In genomic region chr12:106804668-106805067, GRCh38 we compare ENCODE assay signal across 1 cellular context.
A peak's percentile ranks its signal among the peaks of the same experiment; 100 is the strongest.
TF ChIP-seq lines count a peak whose summit lies in the region.

No MANE protein-coding gene starts in this region.

TF ChIP-seq in K562, 482 proteins besides CTCF, POLR2A, EP300 and RAD21 (continued from another document):
- TF ChIP-seq KDM1A (IDR thresholded peaks at IDR 0.05) = peak; percentile 40 to 64; a peak in 3 of 4 replicates
